24 cellular contexts compared by ENCODE assay signal in the genomic region with DNA sequence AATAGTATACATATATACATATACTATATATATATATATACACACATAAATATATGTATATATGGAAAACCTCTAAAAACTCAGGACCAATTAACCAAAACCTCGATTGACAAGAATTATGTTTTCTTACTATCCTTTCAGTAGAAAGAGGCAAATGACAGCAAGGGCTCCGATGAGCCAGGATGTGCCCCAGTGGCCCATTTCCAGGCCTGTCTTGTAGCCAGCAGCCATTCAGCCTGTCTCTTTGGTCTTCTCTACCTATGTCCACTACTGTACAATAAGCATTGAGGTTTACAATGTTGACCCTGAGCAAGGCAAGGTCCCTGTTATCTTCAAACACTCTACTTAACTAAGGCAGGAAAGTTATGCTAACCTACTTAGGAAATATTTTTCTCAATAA. TPM values are rescaled to one million over a fixed set of nuclear protein-coding genes. Genes with fewer than 3 reads are reported as not detected.
"Had no signal": no experiment of that assay in that cellular context is flagged by ENCODE, and none has a peak within 500 bp of the region (broad histone marks: within the 10 kb centered on the region; RNA-seq: fewer than 3 reads in every experiment).

No MANE protein-coding gene starts in this region.

- H3K27ac ChIP-seq: HL-60, KMS-11, RWPE1 had no signal

- FAIRE-seq: HTR-8/SVneo, K562 had no signal

- ATAC-seq: K562, Panc1, PC-3 had no signal

- DNase-seq: Kasumi-1; MM.1S; NCI-H1436; NCI-H1694 treated with DMSO at 0.1 percent for 48 hours; NCI-H1930; NCI-H2081; NCI-H2107; NCI-H2227 treated with DMSO at 0.1 percent for 48 hours; NCI-H524; NCI-H526 treated with DMSO at 0.1 percent for 48 hours; NCI-H748 treated with DMSO at 0.1 percent for 48 hours; NK-92 treated with Interleukin-12 subunit alpha and Interleukin-12 subunit beta, amount 100 ng/mL, for 24 hours; PC-3; SK-N-SH; SW 1271 had no signal

RNA-seq across cellular contexts. Expression of gene KCNA2, which starts 9.8 kb away (rescaled TPM):
- total RNA-seq: K562, M059J, NCI-H460, PC-3 had no signal
- polyA plus RNA-seq: IgD-negative memory B cell, K562, SK-N-SH had no signal
